In the genomic region with DNA sequence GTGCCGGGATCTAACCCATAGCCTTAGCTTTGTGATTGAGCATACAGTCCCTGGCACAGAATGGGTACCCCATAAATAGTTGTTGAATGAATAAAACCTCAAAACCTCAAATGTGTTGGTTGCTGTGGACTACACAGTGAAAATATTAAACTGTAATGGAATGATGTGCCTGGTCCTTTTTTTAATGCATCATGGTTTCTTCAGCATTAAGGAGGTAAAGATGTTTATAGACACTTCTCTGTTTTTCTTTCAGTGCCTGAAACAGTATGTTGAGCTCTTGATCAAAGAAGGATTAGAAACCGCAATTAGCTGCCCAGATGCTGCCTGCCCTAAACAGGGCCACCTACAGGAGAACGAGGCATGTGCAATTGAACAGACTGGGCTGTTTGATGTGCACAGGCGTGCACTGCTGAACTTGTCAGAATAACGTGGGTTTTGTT, we compare ENCODE assay signal across 8 cellular contexts.
A peak's percentile ranks its signal among the peaks of the same experiment; 100 is the strongest.
DNase-seq lines count a peak whose midpoint lies in the region; ATAC-seq and TF ChIP-seq lines count a peak whose summit lies in the region.

No MANE protein-coding gene starts in this region.

- peak; percentile 36 for TF ChIP-seq CTCF in hepatocyte (IDR thresholded peaks at IDR 0.05; ENCODE audit: poor library complexity)
- peak; percentile 31 to 50 (median 38) for TF ChIP-seq CTCF in transverse colon (IDR thresholded peaks at IDR 0.05)
- TF ChIP-seq CTCF in coronary artery (IDR thresholded peaks at IDR 0.05) = no peak

- TF ChIP-seq POLR2A in transverse colon (IDR thresholded peaks at IDR 0.05) = no peak

- DNase-seq in Ammon's horn (ENCODE audit: low spot score) (peak; percentile 82), M059J (ENCODE audit: low read depth) (peak; percentile 81), hepatocyte (ENCODE audit: low spot score) (no peak), transverse colon (peak; percentile 41), coronary artery (ENCODE audit: low spot score) (no peak)
- DNase-seq in activated CD4-positive, alpha-beta T cell treated with anti-CD3 and anti-CD28 coated beads, Interleukin-2, amount 50 U/mL, for 48 hours = peak; percentile 8 to 27

- intact Hi-C loops in transverse colon (cut with DNase I; ENCODE audit: low total_unique reads) = loop anchor here (10.0 kb wide), 1 partner anchor 99 kb away; a partner anchor contains a TSS

- H3K4me3 ChIP-seq in hepatocyte (no peak overlapping the region), transverse colon (no peak overlapping the region), coronary artery (no peak overlapping the region)

- H3K36me3 ChIP-seq in hepatocyte (replicated peaks; ENCODE audit: insufficient read depth, low read depth) (no peaks in the 10 kb centered on the region), transverse colon (no peaks in the 10 kb centered on the region)

- 58% methylated on average over 5 of the region's 5 CpGs for WGBS in hepatocyte (ENCODE audit: low lambda C conversion rate, missing lambda C conversion rate)
- WGBS in transverse colon (ENCODE audit: low coverage in 1 of 2), 2 donors = 40 to 62% methylated on average over 3 to 5 of the region's 5 CpGs

- H3K27me3 ChIP-seq in hepatocyte (no peaks in the 10 kb centered on the region), transverse colon (no peaks in the 10 kb centered on the region)

- in situ Hi-C loops in transverse colon (cut with MboI; ENCODE audit: low pct_ligation_motif_present in 1 of 4, low pct_unique_long_range_greater_than_20kb in 1 of 4, low sequenced_read_pairs in 3 of 4) = loop anchor here in 1 of 4 donors (25.0 kb wide), 1 partner anchor 102 kb away; a partner anchor contains a TSS

- no peak overlapping the region for H3K4me2 ChIP-seq in hepatocyte

- TF ChIP-seq EP300 in transverse colon (IDR thresholded peaks at IDR 0.05; ENCODE audit: low read depth) = no peak

- ATAC-seq in GM18858 (IDR thresholded peaks at IDR 0.05; ENCODE audit: unreplicated experiment) = peak; percentile 65
- ATAC-seq in GM19452 (IDR thresholded peaks at IDR 0.05; ENCODE audit: unreplicated experiment) = no peak

- H3K79me2 ChIP-seq in hepatocyte = no peaks in the 10 kb centered on the region

- H3K9me3 ChIP-seq in hepatocyte (ENCODE audit: low read depth) = no peaks in the 10 kb centered on the region
- no peaks in the 10 kb centered on the region for H3K9me3 ChIP-seq in transverse colon

- H3K27ac ChIP-seq in hepatocyte (no peak overlapping the region), transverse colon (peak overlapping the region in 1 of 4 donors; percentile 44), coronary artery (no peak overlapping the region)

- H3K4me1 ChIP-seq in hepatocyte (ENCODE audit: insufficient read depth) (peaks cover 15% of the 10 kb centered on the region), transverse colon (peaks cover 4 to 16% (median 7%) of the 10 kb centered on the region in 4 donors)

- no peaks in the 10 kb centered on the region for H4K20me1 ChIP-seq in hepatocyte (ENCODE audit: insufficient read depth, poor library complexity, severe bottlenecking)

- no peaks in the 10 kb centered on the region for H3K9me2 ChIP-seq in hepatocyte (replicated peaks; ENCODE audit: insufficient read depth)

- H2AFZ ChIP-seq in hepatocyte = no peak overlapping the region

Comparison
In these comparisons a context has a peak if more than half of its experiments do, and no peak if none do; other contexts are left out.
1. DNase-seq: peak in Ammon's horn (single experiment), M059J (single experiment), activated CD4-positive, alpha-beta T cell treated with anti-CD3 and anti-CD28 coated beads, Interleukin-2, amount 50 U/mL, for 48 hours (2 of 2) and transverse colon (single experiment); none in hepatocyte (single experiment) and coronary artery (single experiment).